In genomic region chr7:127885843-127886242, GRCh38 we compare ENCODE assay signal across 11 cellular contexts.
DNase-seq lines count a peak whose midpoint lies in the region; ATAC-seq, FAIRE-seq and TF ChIP-seq lines count a peak whose summit lies in the region.
"Had no signal": no experiment of that assay in that cellular context is flagged by ENCODE, and none has a peak within 500 bp of the region (broad histone marks: within the 10 kb centered on the region; RNA-seq: fewer than 3 reads in every experiment).

No MANE protein-coding gene starts in this region.

- H3K36me3 ChIP-seq in keratinocyte (ENCODE audit: control insufficient read depth in 2 of 2, extremely low read depth in 1 of 2, insufficient read depth in 2 of 2, low read length in 2 of 2): peaks cover 6 to 16% of the 10 kb centered on the region in 2 experiments

- H3K4me2 ChIP-seq in keratinocyte (ENCODE audit: control insufficient read depth, extremely low read depth, insufficient read depth, low read depth, low read length): peak overlapping the region; percentile 20

- BruUV-seq in Calu3 (replicated peaks; lab: Mats Ljungman, UMichigan): no TSS peak

- H3K4me3 Mint-ChIP-seq in brain (peak overlapping the region in 3 of 5 experiments; percentile 8 to 52 (median 47)), Calu3 (ENCODE audit: low read depth, unreplicated experiment) (no peak overlapping the region)
- H3K4me3 Mint-ChIP-seq: B cell had no signal

- no peak for DNase-seq in Right ventricle myocardium inferior (ENCODE audit: missing footprints)
- no peak for DNase-seq in cardiac septum (ENCODE audit: low spot score)
- DNase-seq in keratinocyte (ENCODE audit: low read depth, low spot score): no peak
- DNase-seq in NCI-H2227 treated with DMSO at 0.1 percent for 48 hours (lab: John Stamatoyannopoulos, UW): no peak
- no peak for DNase-seq in Calu3
- DNase-seq in HEK293T (ENCODE audit: extremely low spot score): no peak
- DNase-seq: activated T-cell treated with anti-CD3 and anti-CD28 coated beads, Interleukin-2, amount 50 U/mL, for 48 hours; NCI-H2029 had no signal

- no peaks in the 10 kb centered on the region for H3K27me3 ChIP-seq in keratinocyte (ENCODE audit: control insufficient read depth, extremely low read depth, insufficient read depth, low read length)

- H3K9ac ChIP-seq in keratinocyte (ENCODE audit: control insufficient read depth, extremely low read depth, insufficient read depth, low read length): no peak overlapping the region

- H3K9me3 ChIP-seq in keratinocyte (ENCODE audit: control insufficient read depth, low read depth, low read length): no peaks in the 10 kb centered on the region

- no peak for TF ChIP-seq CTCF in brain (conservative IDR thresholded peaks at IDR 0.05)
- no peak for TF ChIP-seq CTCF in keratinocyte (optimal IDR thresholded peaks at IDR 0.05 in 1 of 3, IDR thresholded peaks at IDR 0.05 in 1 of 3, conservative IDR thresholded peaks at IDR 0.05 in 1 of 3; ENCODE audit: extremely low read depth in 1 of 3, insufficient read depth in 2 of 3, low read length in 3 of 3)
- TF ChIP-seq CTCF in Calu3 (IDR thresholded peaks at IDR 0.05; ENCODE audit: unreplicated experiment): no peak

- POLR2A ChIA-PET in HEK293T (lab: Yijun Ruan, JAX): no interaction called here

- H3K79me2 ChIP-seq in keratinocyte (ENCODE audit: control insufficient read depth, insufficient read depth, low read length): peaks cover 19% of the 10 kb centered on the region

- intact Hi-C loops in Right ventricle myocardium inferior (cut with DNase I): loop anchor here (1.0 kb wide), 1 partner anchor 47 kb away; no protein-coding TSS in a partner anchor
- intact Hi-C loops in cardiac septum (cut with DNase I): no loop called here
- intact Hi-C loops in Calu3 (cut with micrococcal nuclease; ENCODE audit: unreplicated experiment): no loop called here

- H2AFZ ChIP-seq in keratinocyte (ENCODE audit: control insufficient read depth, low read length): no peak overlapping the region

- ATAC-seq in Right ventricle myocardium inferior (peak; percentile 69), GM19463 (IDR thresholded peaks at IDR 0.05; ENCODE audit: unreplicated experiment) (no peak)

- CTCF ChIA-PET in Calu3 (lab: Charles Lee): no interaction called here
- CTCF ChIA-PET in HEK293T (lab: Yijun Ruan, JAX): no interaction called here

- H3K9me1 ChIP-seq in keratinocyte (ENCODE audit: control insufficient read depth, extremely low read depth, insufficient read depth, low read length): peaks cover 3% of the 10 kb centered on the region

- H3K36me3 Mint-ChIP-seq in brain (peaks cover 36% of the 10 kb centered on the region), Calu3 (ENCODE audit: insufficient read depth, unreplicated experiment) (peaks cover 28% of the 10 kb centered on the region)

- H3K9me3 Mint-ChIP-seq in brain: no peaks in the 10 kb centered on the region
- no peaks in the 10 kb centered on the region for H3K9me3 Mint-ChIP-seq in Calu3 (ENCODE audit: low read depth, unreplicated experiment)

- no peak for FAIRE-seq in keratinocyte (lab: Jason Lieb, UNC)

- peaks cover 20% of the 10 kb centered on the region for H3K4me1 ChIP-seq in keratinocyte (ENCODE audit: control insufficient read depth, extremely low read depth, insufficient read depth, low read length)

- peaks cover 10% of the 10 kb centered on the region for H4K20me1 ChIP-seq in keratinocyte (ENCODE audit: control insufficient read depth, extremely low read depth, insufficient read depth, low read length)

- no peak overlapping the region for H3K4me3 ChIP-seq in keratinocyte (ENCODE audit: control insufficient read depth in 2 of 3, extremely low read depth in 1 of 3, insufficient read depth in 2 of 3, low read depth in 1 of 3, low read length in 3 of 3)

- H3K27me3 Mint-ChIP-seq in brain (peaks cover 3% of the 10 kb centered on the region), Calu3 (ENCODE audit: unreplicated experiment) (no peaks in the 10 kb centered on the region)
- H3K27me3 Mint-ChIP-seq: B cell had no signal

- H3K27ac Mint-ChIP-seq in brain: peak overlapping the region; percentile 50 to 95 (median 91)
- H3K27ac Mint-ChIP-seq in Calu3 (ENCODE audit: unreplicated experiment): no peak overlapping the region
- H3K27ac Mint-ChIP-seq: B cell had no signal

- H3K4me1 Mint-ChIP-seq in brain (peaks cover 76% of the 10 kb centered on the region), Calu3 (ENCODE audit: low read depth, unreplicated experiment) (peaks cover 31% of the 10 kb centered on the region)

- H3K27ac ChIP-seq in keratinocyte (ENCODE audit: control insufficient read depth, insufficient read depth, low read length): no peak overlapping the region

- dilution Hi-C loops in keratinocyte (cut with MboI; ENCODE audit: extremely low pct_ligation_motif_present, low sequenced_read_pairs): no loop called here

TF ChIP-seq in HEK293T, 16 proteins besides CTCF, POLR2A, EP300 and RAD21:
- no peak for TF ChIP-seq SP1 (IDR thresholded peaks at IDR 0.05)
- no peak for TF ChIP-seq BHLHE40 (IDR thresholded peaks at IDR 0.05; ENCODE audit: borderline replicate concordance)
- TF ChIP-seq ELF4 (IDR thresholded peaks at IDR 0.05): no peak
- TF ChIP-seq CTBP1 (IDR thresholded peaks at IDR 0.05; ENCODE audit: borderline replicate concordance): no peak
- TF ChIP-seq HDGF (IDR thresholded peaks at IDR 0.05; ENCODE audit: borderline replicate concordance): no peak
- no peak for TF ChIP-seq NFRKB (IDR thresholded peaks at IDR 0.05)
- no peak for TF ChIP-seq PKNOX1 (IDR thresholded peaks at IDR 0.05)
- TF ChIP-seq FOXA1 (IDR thresholded peaks at IDR 0.05): no peak
- TF ChIP-seq SUZ12 (IDR thresholded peaks at IDR 0.05): no peak
- no peak for TF ChIP-seq FOXM1 (IDR thresholded peaks at IDR 0.05; ENCODE audit: borderline replicate concordance)
- TF ChIP-seq TARDBP (IDR thresholded peaks at IDR 0.05): no peak
- no peak for TF ChIP-seq ZNF384 (IDR thresholded peaks at IDR 0.05)
- TF ChIP-seq L3MBTL2 (conservative IDR thresholded peaks at IDR 0.05): no peak
